ENCODE assay signal across 23 cellular contexts in genomic region chr11:61847914-61848581, GRCh38. TPM values are rescaled to one million over a fixed set of nuclear protein-coding genes. Genes with fewer than 3 reads are reported as not detected.
"Had no signal": no experiment of that assay in that cellular context is flagged by ENCODE, and none has a peak within 500 bp of the region (broad histone marks: within the 10 kb centered on the region; RNA-seq: fewer than 3 reads in every experiment).

No MANE protein-coding gene starts in this region.

- H3K9me3 Mint-ChIP-seq: activated B cell treated with CpG ODN at 0.5 μM for 24 hours; activated naive CD4-positive, alpha-beta T cell treated with anti-CD3 and anti-CD28 coated beads, Interleukin-2, amount 50 U/mL, for 72 hours; naive thymus-derived CD8-positive, alpha-beta T cell; T-helper 2 cell treated with Interferon-gamma antibody and Interleukin-4, amounts not matched to agents 5 μg/mL and 100 μg/mL, for 36 hours had no signal

- H3K9me3 ChIP-seq: lower lobe of right lung, neutrophil, pancreas, sigmoid colon, tibial artery, uterus had no signal

- ATAC-seq: activated naive CD4-positive, alpha-beta T cell treated with anti-CD3 and anti-CD28 coated beads, Interleukin-2, amount 50 U/mL, for 72 hours; foreskin keratinocyte; left colon; lower lobe of right lung; naive thymus-derived CD8-positive, alpha-beta T cell; pancreas had no signal

- H3K36me3 ChIP-seq: neutrophil, pancreas, uterus had no signal

- H3K27me3 ChIP-seq: dorsolateral prefrontal cortex, foreskin keratinocyte, neutrophil, pancreas, sigmoid colon, tibial artery, uterus had no signal

- H3K27ac Mint-ChIP-seq: activated B cell treated with CpG ODN at 0.5 μM for 24 hours; activated naive CD4-positive, alpha-beta T cell treated with anti-CD3 and anti-CD28 coated beads, Interleukin-2, amount 50 U/mL, for 72 hours had no signal

- H3K36me3 Mint-ChIP-seq: activated naive CD4-positive, alpha-beta T cell treated with anti-CD3 and anti-CD28 coated beads, Interleukin-2, amount 50 U/mL, for 72 hours; naive thymus-derived CD8-positive, alpha-beta T cell had no signal

- H3K4me1 Mint-ChIP-seq: activated B cell treated with CpG ODN at 0.5 μM for 24 hours; naive thymus-derived CD8-positive, alpha-beta T cell had no signal

- H3K4me3 Mint-ChIP-seq: activated B cell treated with CpG ODN at 0.5 μM for 24 hours; naive thymus-derived CD8-positive, alpha-beta T cell; T-helper 2 cell treated with Interferon-gamma antibody and Interleukin-4, amounts not matched to agents 5 μg/mL and 100 μg/mL, for 36 hours had no signal

- DNase-seq: activated B cell treated with CpG ODN at 0.5 μM for 24 hours; activated CD4-positive, alpha-beta T cell treated with anti-CD3 and anti-CD28 coated beads for 4 hours; activated gamma-delta T cell treated with Interleukin-2 at 50 U/mL for 16 hours; amygdala; caudate nucleus; dorsolateral prefrontal cortex; foreskin keratinocyte; glutamatergic neuron; hippocampal formation; left colon; lower lobe of right lung; naive thymus-derived CD8-positive, alpha-beta T cell; sigmoid colon; stimulated activated CD4-positive, alpha-beta T cell treated with anti-CD3 and anti-CD28 coated beads, Interleukin-4, amount 100 ng/mL, for 4 hours; stimulated activated naive CD4-positive, alpha-beta T cell treated with Interleukin-2 at 50 U/mL for 16 hours; substantia nigra; tibial artery; uterus had no signal

- H3K27me3 Mint-ChIP-seq: activated B cell treated with CpG ODN at 0.5 μM for 24 hours; naive thymus-derived CD8-positive, alpha-beta T cell had no signal

- H3K4me3 ChIP-seq: dorsolateral prefrontal cortex, lower lobe of right lung, pancreas, sigmoid colon, tibial artery, uterus had no signal

- H3K4me1 ChIP-seq: foreskin keratinocyte, lower lobe of right lung, pancreas, sigmoid colon, uterus had no signal

- H3K27ac ChIP-seq: epithelial cell of prostate, foreskin keratinocyte, lower lobe of right lung, neutrophil, pancreas, sigmoid colon, tibial artery, uterus had no signal

RNA-seq across cellular contexts. Expression of gene FADS2, which starts 19.9 kb away (rescaled TPM):
- total RNA-seq: naive thymus-derived CD8-positive, alpha-beta T cell had no signal
